In genomic region chr5:161382702-161383101, GRCh38 we compare ENCODE assay signal across 29 cellular contexts.
"Had no signal": no experiment of that assay in that cellular context is flagged by ENCODE, and none has a peak within 500 bp of the region (broad histone marks: within the 10 kb centered on the region; RNA-seq: fewer than 3 reads in every experiment).

No MANE protein-coding gene starts in this region.

- H3K27me3 ChIP-seq: ascending aorta, breast epithelium, cardiac muscle cell, colonic mucosa, esophagus squamous epithelium, gastroesophageal sphincter had no signal

- H3K9me3 ChIP-seq: ascending aorta, breast epithelium, colonic mucosa, esophagus squamous epithelium, gastroesophageal sphincter, heart right ventricle had no signal

- ATAC-seq: activated CD4-positive, alpha-beta T cell treated with anti-CD3 and anti-CD28 coated beads for 36 hours; activated CD4-positive, CD25-positive, alpha-beta regulatory T cell treated with anti-CD3 and anti-CD28 coated beads, Interleukin-2, amount 50 U/mL, for 24 hours; activated CD8-positive, alpha-beta memory T cell treated with anti-CD3 and anti-CD28 coated beads, Interleukin-2, amount 10 ng/mL, durations not matched to agents 7 days and 5 days; activated CD8-positive, alpha-beta T cell treated with anti-CD3 and anti-CD28 coated beads, Interleukin-2, amount 10 ng/mL, durations not matched to agents 7 days and 5 days; activated naive CD4-positive, alpha-beta T cell treated with anti-CD3 and anti-CD28 coated beads, Interleukin-2, amount 50 U/mL, for 72 hours; gastroesophageal sphincter; heart right ventricle; T-helper 17 cell had no signal

- DNase-seq: activated B cell treated with CpG ODN at 0.5 μM for 24 hours; activated CD4-positive, alpha-beta memory T cell treated with anti-CD3 and anti-CD28 coated beads for 36 hours; activated CD4-positive, alpha-beta T cell treated with anti-CD3 and anti-CD28 coated beads for 36 hours; activated CD4-positive, alpha-beta T cell treated with anti-CD3 and anti-CD28 coated beads, Interleukin-2, amount 10 ng/mL, durations not matched to agents 24 days and 14 days; activated CD8-positive, alpha-beta memory T cell treated with anti-CD3 and anti-CD28 coated beads, Interleukin-2, amount 10 ng/mL, durations not matched to agents 7 days and 5 days; activated CD8-positive, alpha-beta memory T cell treated with anti-CD3 and anti-CD28 coated beads, Interleukin-2, amount 50 U/mL, for 4 hours; activated CD8-positive, alpha-beta T cell treated with anti-CD3 and anti-CD28 coated beads, Interleukin-2, amount 10 ng/mL, durations not matched to agents 7 days and 5 days; activated effector memory CD4-positive, alpha-beta T cell treated with anti-CD3 and anti-CD28 coated beads, Interleukin-2, amount 50 U/mL, for 16 hours; activated naive CD4-positive, alpha-beta T cell treated with anti-CD3 and anti-CD28 coated beads, Interleukin-2, amount 10 ng/mL, durations not matched to agents 7 days and 5 days; activated naive CD8-positive, alpha-beta T cell treated with anti-CD3 and anti-CD28 coated beads, Interleukin-2, amount 10 ng/mL, durations not matched to agents 7 days and 5 days; activated T-cell treated with anti-CD3 and anti-CD28 coated beads, Interleukin-2, amount 50 U/mL, for 1 hour; activated T-cell treated with anti-CD3 and anti-CD28 coated beads, Interleukin-2, amount 50 U/mL, for 48 hours; central memory CD4-positive, alpha-beta T cell; colonic mucosa; effector CD8-positive, alpha-beta T cell; esophagus squamous epithelium; foreskin melanocyte; heart right ventricle; T-helper 1 cell; T-helper 17 cell; T1000; WERI-Rb-1 had no signal

- H3K27ac ChIP-seq: ascending aorta, breast epithelium, cardiac muscle cell, colonic mucosa, epithelial cell of prostate, esophagus squamous epithelium, gastroesophageal sphincter, heart right ventricle, WERI-Rb-1 had no signal

- H3K4me3 ChIP-seq: ascending aorta, breast epithelium, cardiac muscle cell, colonic mucosa, esophagus squamous epithelium, gastroesophageal sphincter, heart right ventricle had no signal

- H3K36me3 ChIP-seq: ascending aorta, breast epithelium, cardiac muscle cell, colonic mucosa, esophagus squamous epithelium, gastroesophageal sphincter, heart right ventricle, WERI-Rb-1 had no signal
